ENCODE assay signal across 23 cellular contexts in the genomic region with DNA sequence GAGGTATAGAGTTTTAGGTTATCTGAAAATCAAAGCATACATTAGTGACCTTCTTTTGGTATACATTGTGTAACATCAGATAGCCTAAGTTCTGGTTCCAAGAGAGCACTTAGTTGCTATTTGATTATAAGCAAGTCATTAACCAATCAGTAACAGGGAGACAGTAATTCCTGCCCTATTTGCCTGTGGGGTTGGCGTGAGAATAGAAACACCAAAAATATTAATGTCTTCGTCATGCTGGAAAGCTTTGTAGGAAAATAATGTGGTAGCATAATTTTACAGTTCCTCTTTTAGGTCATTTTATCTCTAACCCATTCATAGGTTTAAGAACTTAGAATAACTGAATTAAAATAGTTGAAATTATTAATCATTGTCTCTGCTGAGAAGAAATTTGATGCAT. TPM values are rescaled to one million over a fixed set of nuclear protein-coding genes. Genes with fewer than 3 reads are reported as not detected.
DNase-seq lines count a peak whose midpoint lies in the region; ATAC-seq and TF ChIP-seq lines count a peak whose summit lies in the region.
"Had no signal": no experiment of that assay in that cellular context is flagged by ENCODE, and none has a peak within 500 bp of the region (broad histone marks: within the 10 kb centered on the region; RNA-seq: fewer than 3 reads in every experiment).

No MANE protein-coding gene starts in this region.

- no peaks in the 10 kb centered on the region for H3K36me3 ChIP-seq in breast epithelium
- no peaks in the 10 kb centered on the region for H3K36me3 ChIP-seq in prostate gland
- H3K36me3 ChIP-seq in brain microvascular endothelial cell (replicated peaks) = no peaks in the 10 kb centered on the region
- H3K36me3 ChIP-seq: esophagus muscularis mucosa, gastrocnemius medialis had no signal

- H3K27me3 ChIP-seq in breast epithelium (no peaks in the 10 kb centered on the region), prostate gland (replicated peaks; ENCODE audit: insufficient read depth) (no peaks in the 10 kb centered on the region), brain microvascular endothelial cell (replicated peaks) (no peaks in the 10 kb centered on the region)
- H3K27me3 ChIP-seq: body of pancreas, esophagus muscularis mucosa, gastrocnemius medialis had no signal

- DNase-seq in breast epithelium (ENCODE audit: low spot score in 2 of 2) (no peak), prostate gland (ENCODE audit: low spot score) (no peak), brain microvascular endothelial cell (no peak)
- no peak for DNase-seq in activated CD4-positive, alpha-beta T cell treated with anti-CD3 and anti-CD28 coated beads, Interleukin-2, amount 50 U/mL, for 4 hours
- DNase-seq: activated CD4-positive, alpha-beta T cell treated with anti-CD3 and anti-CD28 coated beads for 36 hours; activated naive CD8-positive, alpha-beta T cell treated with anti-CD3 and anti-CD28 coated beads, Interleukin-2, amount 50 U/mL, for 24 hours; body of pancreas; DMS79; effector memory CD8-positive, alpha-beta T cell; gastrocnemius medialis; NCI-H1694 treated with DMSO at 0.1 percent for 48 hours; NCI-H748 treated with DMSO at 0.1 percent for 48 hours; nucleus accumbens; PC-9; SHP77 treated with DMSO at 0.1 percent for 48 hours; stimulated activated CD4-positive, alpha-beta T cell treated with anti-CD3 and anti-CD28 coated beads, Interleukin-4, amount 100 ng/mL, for 24 hours; trophoblast cell had no signal

- TF ChIP-seq CTCF in breast epithelium (IDR thresholded peaks at IDR 0.05) (no peak), prostate gland (IDR thresholded peaks at IDR 0.05) (no peak), brain microvascular endothelial cell (IDR thresholded peaks at IDR 0.05; ENCODE audit: low read depth, low read length, missing control alignments) (no peak)

- H3K4me3 ChIP-seq in breast epithelium (no peak overlapping the region), prostate gland (no peak overlapping the region), brain microvascular endothelial cell (ENCODE audit: low read depth, low read length) (no peak overlapping the region)
- H3K4me3 ChIP-seq: body of pancreas, esophagus muscularis mucosa, gastrocnemius medialis, K562, lung, PC-9 had no signal

- intact Hi-C loops in breast epithelium (cut with DNase I; ENCODE audit: low total_unique reads) (no loop called here), prostate gland (cut with DNase I) (no loop called here)

- H3K9me3 ChIP-seq in breast epithelium = no peaks in the 10 kb centered on the region
- no peaks in the 10 kb centered on the region for H3K9me3 ChIP-seq in prostate gland
- H3K9me3 ChIP-seq: body of pancreas, esophagus muscularis mucosa, gastrocnemius medialis had no signal

- 86% methylated on average over 2 of the region's 2 CpGs for whole genome bisulfite sequencing in prostate gland

- ATAC-seq in GM18867 (IDR thresholded peaks at IDR 0.05; ENCODE audit: unreplicated experiment) (peak; percentile 75), HG02610 (IDR thresholded peaks at IDR 0.05; ENCODE audit: unreplicated experiment) (peak; percentile 51), HG03442 (IDR thresholded peaks at IDR 0.05; ENCODE audit: unreplicated experiment) (peak; percentile 65)
- ATAC-seq: activated CD4-positive, alpha-beta T cell treated with anti-CD3 and anti-CD28 coated beads for 36 hours; activated naive CD8-positive, alpha-beta T cell treated with anti-CD3 and anti-CD28 coated beads, Interleukin-2, amount 50 U/mL, for 24 hours; body of pancreas; effector memory CD8-positive, alpha-beta T cell; gastrocnemius medialis; K562 had no signal

- TF ChIP-seq POLR2A in breast epithelium (IDR thresholded peaks at IDR 0.05) (no peak), prostate gland (IDR thresholded peaks at IDR 0.05) (no peak)

- H3K27ac ChIP-seq in breast epithelium = no peak overlapping the region
- H3K27ac ChIP-seq in prostate gland = no peak overlapping the region
- no peak overlapping the region for H3K27ac ChIP-seq in brain microvascular endothelial cell
- H3K27ac ChIP-seq: body of pancreas, esophagus muscularis mucosa, gastrocnemius medialis, PC-9 had no signal

- in situ Hi-C loops in brain microvascular endothelial cell (cut with HindIII; ENCODE audit: low pct_ligation_motif_present, low sequenced_read_pairs) = no loop called here

- H3K4me1 ChIP-seq in breast epithelium (no peaks in the 10 kb centered on the region), prostate gland (replicated peaks) (no peaks in the 10 kb centered on the region)
- H3K4me1 ChIP-seq: esophagus muscularis mucosa, gastrocnemius medialis had no signal

RNA-seq across cellular contexts. Expression of gene NPNT, which starts 37.8 kb away (rescaled TPM):
- total RNA-seq in breast epithelium = 10 to 100 TPM in 2 of 3 donors, 1 to 10 TPM in 1; 1.4 to 26.8 (median 11.1) TPM
- 10 to 100 TPM; 25.2 to 53.0 TPM for total RNA-seq in prostate gland
- total RNA-seq: activated CD4-positive, alpha-beta T cell treated with anti-CD3 and anti-CD28 coated beads for 36 hours had no signal
